ENCODE assay signal across 27 cellular contexts in the genomic region with DNA sequence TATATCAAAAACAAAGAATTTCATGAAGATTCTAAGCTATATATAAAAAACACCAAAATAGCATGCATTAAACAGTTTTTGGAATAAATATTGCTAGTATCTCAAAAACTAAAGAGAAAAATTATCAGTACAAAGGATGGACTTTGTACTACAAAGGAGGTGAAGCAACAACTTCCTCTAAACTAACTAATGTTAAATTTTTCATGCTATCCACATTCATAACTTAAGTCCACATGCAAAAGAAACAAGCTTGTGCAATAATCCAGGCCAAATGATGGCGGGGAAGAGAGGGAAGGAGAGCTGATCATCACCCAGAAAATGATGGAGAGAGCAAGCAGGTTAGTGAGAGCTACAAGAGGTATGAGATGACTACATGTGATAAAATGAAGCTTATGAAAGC.
DNase-seq lines count a peak whose midpoint lies in the region; ATAC-seq, FAIRE-seq and TF ChIP-seq lines count a peak whose summit lies in the region.
"Had no signal": no experiment of that assay in that cellular context is flagged by ENCODE, and none has a peak within 500 bp of the region (broad histone marks: within the 10 kb centered on the region; RNA-seq: fewer than 3 reads in every experiment).

No MANE protein-coding gene starts in this region.

- peak; percentile 7 for FAIRE-seq in A549 (lab: Jason Lieb, UNC)
- FAIRE-seq: GM12891 had no signal

- 97% methylated on average over 1 of the region's 1 CpG for WGBS in A549 (ENCODE audit: missing lambda C conversion rate)

- intact Hi-C loops in activated T-helper 1 cell treated with anti-CD3 and anti-CD28 coated beads, Interleukin-12 subunit alpha, Interleukin-12 subunit beta, Interleukin-2, Interleukin-4 antibody, amounts not matched to agents 30 ng/mL and 10 ng/mL and 1 ng/mL, durations not matched to agents 14 hours and 24 hours and 36 hours (cut with micrococcal nuclease) = no loop called here

- no peak for TF ChIP-seq POLR2A in A549 (IDR thresholded peaks at IDR 0.05; ENCODE audit: low read length)

- POLR2A ChIA-PET in A549 (lab: Yijun Ruan, JAX) = no interaction called here

- CTCF ChIA-PET in A549 (lab: Yijun Ruan, JAX) = interaction anchor here (0.5 to 0.8 kb wide), 3 partner anchors 14 to 1445 kb away, joined by 3 read pairs; no protein-coding TSS in a partner anchor

- TF ChIP-seq CTCF in A549 (IDR thresholded peaks at IDR 0.05) = no peak
- TF ChIP-seq CTCF in right atrium auricular region (IDR thresholded peaks at IDR 0.05) = no peak

- no peak for ATAC-seq in A549
- ATAC-seq: GM23338, T-helper 17 cell had no signal

- H3K27me3 ChIP-seq in SJCRH30 = no peaks in the 10 kb centered on the region
- no peaks in the 10 kb centered on the region for H3K27me3 ChIP-seq in right atrium auricular region
- H3K27me3 ChIP-seq: BLaER1 treated with 17β-estradiol and CSF1 and Interleukin-3, amounts not matched to agents 10 nM and 100 nM had no signal

- H3K4me3 Mint-ChIP-seq in activated T-helper 1 cell treated with anti-CD3 and anti-CD28 coated beads, Interleukin-12 subunit alpha, Interleukin-12 subunit beta, Interleukin-2, Interleukin-4 antibody, amounts not matched to agents 30 ng/mL and 10 ng/mL and 1 ng/mL, durations not matched to agents 14 hours and 24 hours and 36 hours = no peak overlapping the region
- H3K4me3 Mint-ChIP-seq: CD4-positive, alpha-beta memory T cell; GM23338; T-helper 17 cell had no signal

- H3K4me1 ChIP-seq in A549 (no peaks in the 10 kb centered on the region; the same call in 2 of the 3 replicates), SJCRH30 (no peaks in the 10 kb centered on the region), right atrium auricular region (no peaks in the 10 kb centered on the region)
- H3K4me1 ChIP-seq: BLaER1 treated with 17β-estradiol and CSF1 and Interleukin-3, amounts not matched to agents 10 nM and 100 nM; HAP-1 had no signal

- peaks cover 20% of the 10 kb centered on the region for H3K36me3 Mint-ChIP-seq in activated T-helper 1 cell treated with anti-CD3 and anti-CD28 coated beads, Interleukin-12 subunit alpha, Interleukin-12 subunit beta, Interleukin-2, Interleukin-4 antibody, amounts not matched to agents 30 ng/mL and 10 ng/mL and 1 ng/mL, durations not matched to agents 14 hours and 24 hours and 36 hours (ENCODE audit: low read depth)

- DNase-seq in A549 (ENCODE audit: low read depth in 1 of 2, low spot score in 1 of 2) (no peak), AML-193 (lab: John Stamatoyannopoulos, UW) (peak; percentile 45 to 48), NCI-H69 (lab: John Stamatoyannopoulos, UW) (peak; percentile 54), amniotic epithelial cell (ENCODE audit: low read depth) (peak; percentile 29), SJCRH30 (no peak), right atrium auricular region (ENCODE audit: low spot score) (no peak), middle frontal gyrus (ENCODE audit: extremely low spot score, low spot score) (no peak)
- no peak for DNase-seq in activated T-helper 1 cell treated with anti-CD3 and anti-CD28 coated beads, Interleukin-12 subunit alpha, Interleukin-12 subunit beta, Interleukin-2, Interleukin-4 antibody, amounts not matched to agents 30 ng/mL and 10 ng/mL and 1 ng/mL, durations not matched to agents 14 hours and 24 hours and 36 hours (ENCODE audit: low spot score)
- DNase-seq: ACHN; CD4-positive, alpha-beta memory T cell; DND-41; KG1; NCI-H2029 treated with DMSO at 0.1 percent for 48 hours; NCI-H2171 treated with DMSO at 0.1 percent for 48 hours; NCI-H446 treated with DMSO at 0.1 percent for 48 hours; NCI-H774; PC-9; RPMI8226; SHP77; SW 1271; T-helper 17 cell had no signal

- no peak for TF ChIP-seq RAD21 in A549 (conservative IDR thresholded peaks at IDR 0.05 in 1 of 2, IDR thresholded peaks at IDR 0.05 in 1 of 2)

- H3K27me3 Mint-ChIP-seq in activated T-helper 1 cell treated with anti-CD3 and anti-CD28 coated beads, Interleukin-12 subunit alpha, Interleukin-12 subunit beta, Interleukin-2, Interleukin-4 antibody, amounts not matched to agents 30 ng/mL and 10 ng/mL and 1 ng/mL, durations not matched to agents 14 hours and 24 hours and 36 hours (ENCODE audit: insufficient read depth) = no peaks in the 10 kb centered on the region
- H3K27me3 Mint-ChIP-seq: CD4-positive, alpha-beta memory T cell; T-helper 17 cell had no signal

- H3K9me3 ChIP-seq in A549 (no peaks in the 10 kb centered on the region), SJCRH30 (replicated peaks) (no peaks in the 10 kb centered on the region), right atrium auricular region (no peaks in the 10 kb centered on the region)
- H3K9me3 ChIP-seq: BLaER1 treated with 17β-estradiol and CSF1 and Interleukin-3, amounts not matched to agents 10 nM and 100 nM; HAP-1 had no signal

- no peak for TF ChIP-seq EP300 in A549 (IDR thresholded peaks at IDR 0.05)

- H3K4me1 Mint-ChIP-seq in activated T-helper 1 cell treated with anti-CD3 and anti-CD28 coated beads, Interleukin-12 subunit alpha, Interleukin-12 subunit beta, Interleukin-2, Interleukin-4 antibody, amounts not matched to agents 30 ng/mL and 10 ng/mL and 1 ng/mL, durations not matched to agents 14 hours and 24 hours and 36 hours (ENCODE audit: low read depth) = no peaks in the 10 kb centered on the region
- H3K4me1 Mint-ChIP-seq: GM23338 had no signal

- H3K4me2 ChIP-seq in A549 = no peak overlapping the region
- H3K4me2 ChIP-seq: BLaER1 treated with 17β-estradiol and CSF1 and Interleukin-3, amounts not matched to agents 10 nM and 100 nM; GM23338; PC-9 had no signal

- H3K27ac ChIP-seq in A549 (no peak overlapping the region), SJCRH30 (no peak overlapping the region), right atrium auricular region (no peak overlapping the region)
- H3K27ac ChIP-seq: BLaER1 treated with 17β-estradiol and CSF1 and Interleukin-3, amounts not matched to agents 10 nM and 100 nM; HL-60; PC-9; SK-N-MC had no signal

- no peak overlapping the region for H3K27ac Mint-ChIP-seq in activated T-helper 1 cell treated with anti-CD3 and anti-CD28 coated beads, Interleukin-12 subunit alpha, Interleukin-12 subunit beta, Interleukin-2, Interleukin-4 antibody, amounts not matched to agents 30 ng/mL and 10 ng/mL and 1 ng/mL, durations not matched to agents 14 hours and 24 hours and 36 hours
- H3K27ac Mint-ChIP-seq: GM23338, T-helper 17 cell had no signal

- H3K4me3 ChIP-seq in A549 (no peak overlapping the region), SJCRH30 (no peak overlapping the region), right atrium auricular region (no peak overlapping the region)
- H3K4me3 ChIP-seq: BLaER1 treated with 17β-estradiol and CSF1 and Interleukin-3, amounts not matched to agents 10 nM and 100 nM; GM23338; HAP-1; PC-9; SK-N-MC had no signal

- peaks cover 6% of the 10 kb centered on the region for H3K36me3 ChIP-seq in SJCRH30
- H3K36me3 ChIP-seq in right atrium auricular region = peaks cover 34% of the 10 kb centered on the region
- H3K36me3 ChIP-seq: HAP-1 had no signal

- H3K9me3 Mint-ChIP-seq in activated T-helper 1 cell treated with anti-CD3 and anti-CD28 coated beads, Interleukin-12 subunit alpha, Interleukin-12 subunit beta, Interleukin-2, Interleukin-4 antibody, amounts not matched to agents 30 ng/mL and 10 ng/mL and 1 ng/mL, durations not matched to agents 14 hours and 24 hours and 36 hours = no peaks in the 10 kb centered on the region
- H3K9me3 Mint-ChIP-seq: CD4-positive, alpha-beta memory T cell; GM23338 had no signal

TF ChIP-seq in A549, 52 proteins besides CTCF, POLR2A, EP300 and RAD21:
- TF ChIP-seq TP53 (CRISPR knock-in tag; IDR thresholded peaks at IDR 0.05) (no peak), KDM1A (IDR thresholded peaks at IDR 0.05; ENCODE audit: low read depth) (no peak), HEYL (CRISPR knock-in tag; IDR thresholded peaks at IDR 0.05) (no peak), MYC (IDR thresholded peaks at IDR 0.05; ENCODE audit: borderline replicate concordance, low read length) (no peak), NPAS2 (CRISPR knock-in tag; IDR thresholded peaks at IDR 0.05; ENCODE audit: borderline replicate concordance) (no peak), ZSCAN20 (CRISPR knock-in tag; IDR thresholded peaks at IDR 0.05) (no peak), ZC3H11A (IDR thresholded peaks at IDR 0.05) (no peak), TFCP2L1 (CRISPR knock-in tag; IDR thresholded peaks at IDR 0.05) (no peak)
- TF ChIP-seq, protein P1, sequence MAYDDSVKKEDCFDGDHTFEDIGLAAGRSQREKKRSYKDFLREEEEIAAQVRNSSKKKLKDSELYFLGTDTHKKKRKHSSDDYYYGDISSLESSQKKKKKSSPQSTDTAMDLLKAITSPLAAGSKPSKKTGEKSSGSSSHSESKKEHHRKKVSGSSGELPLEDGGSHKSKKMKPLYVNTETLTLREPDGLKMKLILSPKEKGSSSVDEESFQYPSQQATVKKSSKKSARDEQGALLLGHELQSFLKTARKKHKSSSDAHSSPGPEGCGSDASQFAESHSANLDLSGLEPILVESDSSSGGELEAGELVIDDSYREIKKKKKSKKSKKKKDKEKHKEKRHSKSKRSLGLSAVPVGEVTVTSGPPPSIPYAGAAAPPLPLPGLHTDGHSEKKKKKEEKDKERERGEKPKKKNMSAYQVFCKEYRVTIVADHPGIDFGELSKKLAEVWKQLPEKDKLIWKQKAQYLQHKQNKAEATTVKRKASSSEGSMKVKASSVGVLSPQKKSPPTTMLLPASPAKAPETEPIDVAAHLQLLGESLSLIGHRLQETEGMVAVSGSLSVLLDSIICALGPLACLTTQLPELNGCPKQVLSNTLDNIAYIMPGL (CRISPR knock-in tag; IDR thresholded peaks at IDR 0.05; ENCODE audit: borderline replicate concordance) = no peak
- TF ChIP-seq, protein P2, sequence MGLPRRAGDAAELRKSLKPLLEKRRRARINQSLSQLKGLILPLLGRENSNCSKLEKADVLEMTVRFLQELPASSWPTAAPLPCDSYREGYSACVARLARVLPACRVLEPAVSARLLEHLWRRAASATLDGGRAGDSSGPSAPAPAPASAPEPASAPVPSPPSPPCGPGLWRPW (IDR thresholded peaks at IDR 0.05) = no peak

Comparison
In these comparisons a context has a peak if more than half of its experiments do, and no peak if none do; other contexts are left out.
1. DNase-seq: peak in AML-193 (2 of 2), NCI-H69 (single experiment) and amniotic epithelial cell (single experiment); none in A549 (0 of 2), SJCRH30 (0 of 2), activated T-helper 1 cell treated with anti-CD3 and anti-CD28 coated beads, Interleukin-12 subunit alpha, Interleukin-12 subunit beta, Interleukin-2, Interleukin-4 antibody, amounts not matched to agents 30 ng/mL and 10 ng/mL and 1 ng/mL, durations not matched to agents 14 hours and 24 hours and 36 hours (single experiment), right atrium auricular region (single experiment) and middle frontal gyrus (single experiment).